ENCODE assay signal across 13 cellular contexts in genomic region chr6:149337330-149337729, GRCh38. TPM values are rescaled to one million over a fixed set of nuclear protein-coding genes. Genes with fewer than 3 reads are reported as not detected.
DNase-seq lines count a peak whose midpoint lies in the region; ATAC-seq and TF ChIP-seq lines count a peak whose summit lies in the region.
"Had no signal": no experiment of that assay in that cellular context is flagged by ENCODE, and none has a peak within 500 bp of the region (broad histone marks: within the 10 kb centered on the region; RNA-seq: fewer than 3 reads in every experiment).

No MANE protein-coding gene starts in this region.

- no peaks in the 10 kb centered on the region for H3K9me3 Mint-ChIP-seq in stimulated activated naive CD8-positive, alpha-beta T cell treated with anti-CD3 and anti-CD28 coated beads, Interleukin-15, Interleukin-2, amounts not matched to agents 100 ng/mL and 50 ng/mL, for 24 hours
- H3K9me3 Mint-ChIP-seq: immature natural killer cell had no signal

- peak overlapping the region; percentile 97 for H3K27ac ChIP-seq in RWPE2 (ENCODE audit: poor library complexity, severe bottlenecking)
- H3K27ac ChIP-seq in stomach: no peak overlapping the region
- peak overlapping the region in 1 of 8 donors; percentile 12 for H3K27ac ChIP-seq in spleen
- H3K27ac ChIP-seq: gastroesophageal sphincter had no signal

- H3K36me3 ChIP-seq in RWPE2 (ENCODE audit: low read depth) (no peaks in the 10 kb centered on the region), stomach (no peaks in the 10 kb centered on the region), spleen (no peaks in the 10 kb centered on the region)
- H3K36me3 ChIP-seq: gastroesophageal sphincter had no signal

- H3K4me3 Mint-ChIP-seq in stimulated activated naive CD8-positive, alpha-beta T cell treated with anti-CD3 and anti-CD28 coated beads, Interleukin-15, Interleukin-2, amounts not matched to agents 100 ng/mL and 50 ng/mL, for 24 hours: no peak overlapping the region
- H3K4me3 Mint-ChIP-seq: immature natural killer cell had no signal

- H3K4me3 ChIP-seq in RWPE2 (ENCODE audit: severe bottlenecking) (no peak overlapping the region), choroid plexus epithelial cell (ENCODE audit: low read depth, low read length) (no peak overlapping the region), stomach (no peak overlapping the region), spleen (no peak overlapping the region)
- H3K4me3 ChIP-seq: gastroesophageal sphincter had no signal

- intact Hi-C loops in stomach (cut with DNase I; ENCODE audit: low total_unique reads): no loop called here
- intact Hi-C loops in spleen (cut with DNase I; ENCODE audit: low total_unique reads): no loop called here

- WGBS in stomach, 5 donors: 34 to 56% (median 45%) methylated on average over 1 of the region's 1 CpG
- WGBS in spleen, 5 donors: 44 to 63% (median 55%) methylated on average over 1 of the region's 1 CpG

- no peak for ATAC-seq in stimulated activated naive CD8-positive, alpha-beta T cell treated with anti-CD3 and anti-CD28 coated beads, Interleukin-15, Interleukin-2, amounts not matched to agents 100 U/mL and 50 U/mL, for 24 hours
- ATAC-seq in RWPE2 (ENCODE audit: low read depth): no peak
- ATAC-seq: gastroesophageal sphincter, sciatic nerve had no signal

- H3K9me3 ChIP-seq in RWPE2 (ENCODE audit: severe bottlenecking) (no peaks in the 10 kb centered on the region), stomach (no peaks in the 10 kb centered on the region), spleen (no peaks in the 10 kb centered on the region)
- H3K9me3 ChIP-seq: gastroesophageal sphincter had no signal

- H3K27me3 Mint-ChIP-seq in stimulated activated naive CD8-positive, alpha-beta T cell treated with anti-CD3 and anti-CD28 coated beads, Interleukin-15, Interleukin-2, amounts not matched to agents 100 ng/mL and 50 ng/mL, for 24 hours: no peaks in the 10 kb centered on the region

- no peak for DNase-seq in stimulated activated naive CD8-positive, alpha-beta T cell treated with anti-CD3 and anti-CD28 coated beads, Interleukin-15, Interleukin-2, amounts not matched to agents 100 U/mL and 50 U/mL, for 24 hours
- DNase-seq in RWPE2 (ENCODE audit: low spot score) (no peak), choroid plexus epithelial cell (ENCODE audit: low read depth) (peak; percentile 41), stomach (no peak), NCI-H2081 treated with DMSO at 0.1 percent for 48 hours (lab: John Stamatoyannopoulos, UW) (no peak), spleen (no peak)
- DNase-seq: immature natural killer cell, NCI-H1436 treated with DMSO at 0.1 percent for 48 hours, NCI-H524, T-helper 9 cell had no signal

- TF ChIP-seq CTCF in RWPE2 (IDR thresholded peaks at IDR 0.05; ENCODE audit: poor library complexity, severe bottlenecking): no peak
- TF ChIP-seq CTCF in choroid plexus epithelial cell (conservative IDR thresholded peaks at IDR 0.05; ENCODE audit: low read depth, low read length): no peak
- TF ChIP-seq CTCF in stomach (IDR thresholded peaks at IDR 0.05): no peak
- no peak for TF ChIP-seq CTCF in spleen (IDR thresholded peaks at IDR 0.05 in 8 of 11, conservative IDR thresholded peaks at IDR 0.05 in 3 of 11)

- H3K4me1 ChIP-seq in RWPE2 (ENCODE audit: insufficient read depth, poor library complexity, severe bottlenecking): peaks cover 70% of the 10 kb centered on the region
- peaks cover 45 to 95% (median 78%) of the 10 kb centered on the region in 4 donors for H3K4me1 ChIP-seq in stomach
- H3K4me1 ChIP-seq in spleen: peaks cover 54 to 98% (median 86%) of the 10 kb centered on the region in 6 donors

- TF ChIP-seq POLR2A in stomach (IDR thresholded peaks at IDR 0.05) (no peak), spleen (IDR thresholded peaks at IDR 0.05) (no peak)

- H3K27me3 ChIP-seq in RWPE2 (ENCODE audit: insufficient read depth, poor library complexity, severe bottlenecking) (no peaks in the 10 kb centered on the region), stomach (no peaks in the 10 kb centered on the region), spleen (replicated peaks in 1 of 7) (no peaks in the 10 kb centered on the region)
- H3K27me3 ChIP-seq: gastroesophageal sphincter had no signal

- TF ChIP-seq EP300 in stomach (IDR thresholded peaks at IDR 0.05): no peak

- H3K4me1 Mint-ChIP-seq in stimulated activated naive CD8-positive, alpha-beta T cell treated with anti-CD3 and anti-CD28 coated beads, Interleukin-15, Interleukin-2, amounts not matched to agents 100 ng/mL and 50 ng/mL, for 24 hours (ENCODE audit: low read depth): peaks cover 93% of the 10 kb centered on the region

- H3K36me3 Mint-ChIP-seq in stimulated activated naive CD8-positive, alpha-beta T cell treated with anti-CD3 and anti-CD28 coated beads, Interleukin-15, Interleukin-2, amounts not matched to agents 100 ng/mL and 50 ng/mL, for 24 hours (ENCODE audit: low read depth): peaks cover 15% of the 10 kb centered on the region
- H3K36me3 Mint-ChIP-seq: immature natural killer cell had no signal

- peak overlapping the region; percentile 39 for H3K27ac Mint-ChIP-seq in stimulated activated naive CD8-positive, alpha-beta T cell treated with anti-CD3 and anti-CD28 coated beads, Interleukin-15, Interleukin-2, amounts not matched to agents 100 ng/mL and 50 ng/mL, for 24 hours

RNA-seq across cellular contexts. Expression of gene TAB2, which starts 19.8 kb away (rescaled TPM):
- total RNA-seq in stomach: 100 to 1,000 TPM in 2 of 5 donors, 10 to 100 TPM in 3; 15.6 to 119 (median 56.4) TPM
- polyA plus RNA-seq in stomach: 10 to 100 TPM; 14.1 to 39.1 (median 24.0) TPM
- 10 to 100 TPM; 62.4 to 84.1 (median 73.0) TPM for total RNA-seq in spleen
- polyA plus RNA-seq in spleen: 10 to 100 TPM; 15.4 to 21.5 (median 16.4) TPM
